In genomic region chr1:217273866-217274265, GRCh38 we compare ENCODE assay signal across 20 cellular contexts.
"Had no signal": no experiment of that assay in that cellular context is flagged by ENCODE, and none has a peak within 500 bp of the region (broad histone marks: within the 10 kb centered on the region; RNA-seq: fewer than 3 reads in every experiment).

No MANE protein-coding gene starts in this region.

- H3K4me3 Mint-ChIP-seq: activated B cell treated with CpG ODN at 0.5 μM for 24 hours; activated CD4-positive, alpha-beta T cell treated with anti-CD3 and anti-CD28 coated beads, Interleukin-2, amount 10 ng/mL, durations not matched to agents 7 days and 5 days; activated naive CD4-positive, alpha-beta T cell treated with anti-CD3 and anti-CD28 coated beads, Interleukin-2, amount 10 ng/mL, durations not matched to agents 7 days and 5 days; activated T-helper 17 cell treated with anti-CD3 and anti-CD28 coated beads, Interleukin-2, amount 50 U/mL, for 72 hours; memory B cell; nephron; stimulated activated effector memory CD8-positive, alpha-beta T cell treated with anti-CD3 and anti-CD28 coated beads, Interleukin-12 subunit alpha, Interleukin-12 subunit beta, amount 100 ng/mL, for 72 hours; T-helper 1 cell treated with Interleukin-12 subunit alpha and Interleukin-12 subunit beta and Interleukin-4 antibody, amounts not matched to agents 30 μg/mL and 1 μg/mL, for 36 hours had no signal

- H3K4me2 ChIP-seq: SK-N-SH had no signal

- H3K27ac ChIP-seq: left ventricle myocardium inferior, sigmoid colon, transverse colon had no signal

- ATAC-seq: activated T-helper 17 cell treated with anti-CD3 and anti-CD28 coated beads, Interleukin-2, amount 50 U/mL, for 72 hours; gastroesophageal sphincter; stimulated activated effector memory CD8-positive, alpha-beta T cell treated with anti-CD3 and anti-CD28 coated beads, Interleukin-12 subunit alpha, Interleukin-12 subunit beta, amount 100 ng/mL, for 72 hours had no signal

- H3K9me3 Mint-ChIP-seq: activated B cell treated with CpG ODN at 0.5 μM for 24 hours; activated CD4-positive, alpha-beta T cell treated with anti-CD3 and anti-CD28 coated beads, Interleukin-2, amount 10 ng/mL, durations not matched to agents 7 days and 5 days; activated naive CD4-positive, alpha-beta T cell treated with anti-CD3 and anti-CD28 coated beads, Interleukin-2, amount 10 ng/mL, durations not matched to agents 7 days and 5 days; memory B cell; nephron; T-helper 1 cell treated with Interleukin-12 subunit alpha and Interleukin-12 subunit beta and Interleukin-4 antibody, amounts not matched to agents 30 μg/mL and 1 μg/mL, for 36 hours had no signal

- H3K4me1 Mint-ChIP-seq: activated B cell treated with CpG ODN at 0.5 μM for 24 hours; activated CD4-positive, alpha-beta T cell treated with anti-CD3 and anti-CD28 coated beads, Interleukin-2, amount 10 ng/mL, durations not matched to agents 7 days and 5 days; activated naive CD4-positive, alpha-beta T cell treated with anti-CD3 and anti-CD28 coated beads, Interleukin-2, amount 10 ng/mL, durations not matched to agents 7 days and 5 days; activated T-helper 17 cell treated with anti-CD3 and anti-CD28 coated beads, Interleukin-2, amount 50 U/mL, for 72 hours; memory B cell; stimulated activated effector memory CD8-positive, alpha-beta T cell treated with anti-CD3 and anti-CD28 coated beads, Interleukin-12 subunit alpha, Interleukin-12 subunit beta, amount 100 ng/mL, for 72 hours had no signal

- H3K36me3 ChIP-seq: gastroesophageal sphincter, left ventricle myocardium inferior, sigmoid colon, transverse colon had no signal

- DNase-seq: activated B cell treated with CpG ODN at 0.5 μM for 24 hours; activated CD4-positive, alpha-beta T cell treated with anti-CD3 and anti-CD28 coated beads, Interleukin-2, amount 10 ng/mL, durations not matched to agents 7 days and 5 days; activated naive CD4-positive, alpha-beta T cell treated with anti-CD3 and anti-CD28 coated beads, Interleukin-2, amount 10 ng/mL, durations not matched to agents 7 days and 5 days; activated T-cell treated with anti-CD3 and anti-CD28 coated beads for 4 hours; amniotic stem cell; effector CD4-positive, alpha-beta T cell; kidney; left ventricle myocardium inferior; sigmoid colon; SK-N-SH; transverse colon had no signal

- H3K4me1 ChIP-seq: left ventricle myocardium inferior, sigmoid colon, transverse colon had no signal

- H3K27me3 ChIP-seq: gastroesophageal sphincter, sigmoid colon, transverse colon had no signal

- H3K36me3 Mint-ChIP-seq: activated naive CD4-positive, alpha-beta T cell treated with anti-CD3 and anti-CD28 coated beads, Interleukin-2, amount 10 ng/mL, durations not matched to agents 7 days and 5 days; memory B cell; stimulated activated effector memory CD8-positive, alpha-beta T cell treated with anti-CD3 and anti-CD28 coated beads, Interleukin-12 subunit alpha, Interleukin-12 subunit beta, amount 100 ng/mL, for 72 hours had no signal

- H3K27ac Mint-ChIP-seq: activated B cell treated with CpG ODN at 0.5 μM for 24 hours; activated CD4-positive, alpha-beta T cell treated with anti-CD3 and anti-CD28 coated beads, Interleukin-2, amount 10 ng/mL, durations not matched to agents 7 days and 5 days; activated naive CD4-positive, alpha-beta T cell treated with anti-CD3 and anti-CD28 coated beads, Interleukin-2, amount 10 ng/mL, durations not matched to agents 7 days and 5 days; activated T-helper 17 cell treated with anti-CD3 and anti-CD28 coated beads, Interleukin-2, amount 50 U/mL, for 72 hours; memory B cell; nephron; stimulated activated effector memory CD8-positive, alpha-beta T cell treated with anti-CD3 and anti-CD28 coated beads, Interleukin-12 subunit alpha, Interleukin-12 subunit beta, amount 100 ng/mL, for 72 hours; T-helper 1 cell treated with Interleukin-12 subunit alpha and Interleukin-12 subunit beta and Interleukin-4 antibody, amounts not matched to agents 30 μg/mL and 1 μg/mL, for 36 hours had no signal

- H3K27me3 Mint-ChIP-seq: activated B cell treated with CpG ODN at 0.5 μM for 24 hours; activated CD4-positive, alpha-beta T cell treated with anti-CD3 and anti-CD28 coated beads, Interleukin-2, amount 10 ng/mL, durations not matched to agents 7 days and 5 days; activated naive CD4-positive, alpha-beta T cell treated with anti-CD3 and anti-CD28 coated beads, Interleukin-2, amount 10 ng/mL, durations not matched to agents 7 days and 5 days; activated T-helper 17 cell treated with anti-CD3 and anti-CD28 coated beads, Interleukin-2, amount 50 U/mL, for 72 hours; memory B cell had no signal

- H3K9me3 ChIP-seq: gastroesophageal sphincter, left ventricle myocardium inferior, sigmoid colon, SK-N-SH, transverse colon had no signal

- H3K4me3 ChIP-seq: gastroesophageal sphincter, left ventricle myocardium inferior, sigmoid colon, transverse colon had no signal

- FAIRE-seq: bronchial epithelial cell, colon, endothelial cell of umbilical vein, kidney had no signal
